In the genomic region with DNA sequence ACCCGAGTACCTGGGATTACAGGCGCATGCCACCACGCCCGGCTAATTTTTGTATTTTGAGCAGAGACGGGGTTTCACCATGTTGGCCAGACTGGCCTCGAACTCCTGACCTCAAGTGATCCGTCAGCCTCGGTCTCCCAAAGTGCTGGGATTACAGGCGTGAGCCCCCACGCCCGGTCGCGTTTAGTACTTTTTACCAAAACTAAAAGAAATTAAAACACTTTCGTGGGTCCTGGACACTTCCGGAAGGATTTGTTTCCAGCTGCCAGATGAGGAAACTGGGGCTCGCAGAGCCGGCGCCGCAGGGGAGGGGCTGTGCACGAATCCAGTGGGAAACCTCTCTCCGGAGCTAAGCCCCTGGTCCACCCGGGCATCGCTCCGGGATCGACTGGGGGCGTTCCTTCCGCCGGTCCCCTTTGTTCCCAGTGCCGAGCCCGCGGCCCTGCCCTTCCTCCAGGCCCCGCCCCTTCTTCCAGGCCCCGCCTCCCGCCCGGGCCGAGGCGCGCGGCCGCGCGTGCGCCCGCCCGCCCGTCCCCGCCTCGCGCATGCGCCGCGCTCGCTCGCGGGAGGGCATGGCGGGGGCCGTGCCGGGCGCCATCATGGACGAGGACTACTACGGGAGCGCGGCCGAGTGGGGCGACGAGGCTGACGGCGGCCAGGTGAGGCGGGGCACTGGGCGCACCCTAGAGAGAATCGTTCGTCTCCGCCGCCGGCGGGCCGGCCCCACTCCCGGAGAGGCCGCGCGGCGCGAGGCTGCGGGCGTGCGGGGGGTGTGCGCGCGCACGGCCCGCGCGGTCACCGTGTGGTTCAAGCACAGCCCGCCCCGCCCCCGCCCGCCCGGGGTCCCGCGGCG, we compare ENCODE assay signal across 1 cellular context.
A peak's percentile ranks its signal among the peaks of the same experiment; 100 is the strongest.
TF ChIP-seq lines count a peak whose summit lies in the region.

A gene with protein sequence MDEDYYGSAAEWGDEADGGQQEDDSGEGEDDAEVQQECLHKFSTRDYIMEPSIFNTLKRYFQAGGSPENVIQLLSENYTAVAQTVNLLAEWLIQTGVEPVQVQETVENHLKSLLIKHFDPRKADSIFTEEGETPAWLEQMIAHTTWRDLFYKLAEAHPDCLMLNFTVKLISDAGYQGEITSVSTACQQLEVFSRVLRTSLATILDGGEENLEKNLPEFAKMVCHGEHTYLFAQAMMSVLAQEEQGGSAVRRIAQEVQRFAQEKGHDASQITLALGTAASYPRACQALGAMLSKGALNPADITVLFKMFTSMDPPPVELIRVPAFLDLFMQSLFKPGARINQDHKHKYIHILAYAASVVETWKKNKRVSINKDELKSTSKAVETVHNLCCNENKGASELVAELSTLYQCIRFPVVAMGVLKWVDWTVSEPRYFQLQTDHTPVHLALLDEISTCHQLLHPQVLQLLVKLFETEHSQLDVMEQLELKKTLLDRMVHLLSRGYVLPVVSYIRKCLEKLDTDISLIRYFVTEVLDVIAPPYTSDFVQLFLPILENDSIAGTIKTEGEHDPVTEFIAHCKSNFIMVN (plus strand): TSS at position 546 of the 853 bp plus-strand sequence. CDS start 54 bp downstream, at position 600.

TF ChIP-seq in HEK293, 187 proteins besides CTCF, POLR2A, EP300 and RAD21 (continued from another document and continues in another):
- TF ChIP-seq ZIC2 (tag by site-specific recombination; IDR thresholded peaks at IDR 0.05) (0 out of 2 replicates have a peak, but pooled peaks have one; percentile 31), ZBTB48 (tag by site-specific recombination; IDR thresholded peaks at IDR 0.05) (no peak), BCL11B (tag by site-specific recombination; IDR thresholded peaks at IDR 0.05; ENCODE audit: low read depth) (no peak), ZNF112 (tag by site-specific recombination; IDR thresholded peaks at IDR 0.05) (no peak), IKZF3 (tag by site-specific recombination; IDR thresholded peaks at IDR 0.05) (peak; percentile 84), ZNF214 (tag by site-specific recombination; IDR thresholded peaks at IDR 0.05; ENCODE audit: borderline replicate concordance) (no peak), TCF7L2 (IDR thresholded peaks at IDR 0.05; ENCODE audit: borderline replicate concordance, low read depth, low read length) (peak; percentile 93), ZNF555 (tag by site-specific recombination; conservative IDR thresholded peaks at IDR 0.05) (no peak), FEZF1 (tag by site-specific recombination; IDR thresholded peaks at IDR 0.05) (no peak), ZNF174 (tag by site-specific recombination; IDR thresholded peaks at IDR 0.05) (no peak), RBAK (tag by site-specific recombination; IDR thresholded peaks at IDR 0.05) (no peak), ZNF701 (tag by site-specific recombination; IDR thresholded peaks at IDR 0.05) (no peak), ZNF169 (tag by site-specific recombination; IDR thresholded peaks at IDR 0.05) (no peak), ZNF274 (IDR thresholded peaks at IDR 0.05; ENCODE audit: low read length) (no peak), ZNF274 (tag by site-specific recombination; IDR thresholded peaks at IDR 0.05; ENCODE audit: borderline replicate concordance) (no peak), KLF1 (tag by site-specific recombination; IDR thresholded peaks at IDR 0.05) (peak; percentile 45; the same call in 1 of the 2 replicates), BCL11A (tag by site-specific recombination; IDR thresholded peaks at IDR 0.05; ENCODE audit: low read depth) (no peak), ZFP41 (tag by site-specific recombination; IDR thresholded peaks at IDR 0.05; ENCODE audit: borderline replicate concordance) (no peak), ZNF610 (tag by site-specific recombination; IDR thresholded peaks at IDR 0.05; ENCODE audit: borderline replicate concordance) (no peak), PRDM1 (tag by site-specific recombination; IDR thresholded peaks at IDR 0.05) (no peak), ZNF239 (tag by site-specific recombination; IDR thresholded peaks at IDR 0.05) (no peak), ZNF777 (tag by site-specific recombination; IDR thresholded peaks at IDR 0.05; ENCODE audit: borderline replicate concordance) (no peak), ZEB2 (tag by site-specific recombination; IDR thresholded peaks at IDR 0.05) (no peak), ZNF747 (tag by site-specific recombination; IDR thresholded peaks at IDR 0.05) (no peak), ZNF596 (tag by site-specific recombination; IDR thresholded peaks at IDR 0.05) (no peak), ZNF561 (tag by site-specific recombination; IDR thresholded peaks at IDR 0.05; ENCODE audit: borderline replicate concordance) (no peak), ZSCAN16 (tag by site-specific recombination; IDR thresholded peaks at IDR 0.05) (no peak), ZNF843 (tag by site-specific recombination; IDR thresholded peaks at IDR 0.05) (no peak), ZNF501 (tag by site-specific recombination; IDR thresholded peaks at IDR 0.05) (no peak), ZNF202 (tag by site-specific recombination; IDR thresholded peaks at IDR 0.05; ENCODE audit: borderline replicate concordance) (no peak), HOXC10 (CRISPR knock-in tag; IDR thresholded peaks at IDR 0.05) (no peak), ZNF157 (tag by site-specific recombination; IDR thresholded peaks at IDR 0.05) (no peak), ZBTB20 (tag by site-specific recombination; IDR thresholded peaks at IDR 0.05) (peak; percentile 60; the same call in 1 of the 2 replicates), KLF10 (tag by site-specific recombination; IDR thresholded peaks at IDR 0.05) (peak; percentile 84)
- TF ChIP-seq, protein P1, sequence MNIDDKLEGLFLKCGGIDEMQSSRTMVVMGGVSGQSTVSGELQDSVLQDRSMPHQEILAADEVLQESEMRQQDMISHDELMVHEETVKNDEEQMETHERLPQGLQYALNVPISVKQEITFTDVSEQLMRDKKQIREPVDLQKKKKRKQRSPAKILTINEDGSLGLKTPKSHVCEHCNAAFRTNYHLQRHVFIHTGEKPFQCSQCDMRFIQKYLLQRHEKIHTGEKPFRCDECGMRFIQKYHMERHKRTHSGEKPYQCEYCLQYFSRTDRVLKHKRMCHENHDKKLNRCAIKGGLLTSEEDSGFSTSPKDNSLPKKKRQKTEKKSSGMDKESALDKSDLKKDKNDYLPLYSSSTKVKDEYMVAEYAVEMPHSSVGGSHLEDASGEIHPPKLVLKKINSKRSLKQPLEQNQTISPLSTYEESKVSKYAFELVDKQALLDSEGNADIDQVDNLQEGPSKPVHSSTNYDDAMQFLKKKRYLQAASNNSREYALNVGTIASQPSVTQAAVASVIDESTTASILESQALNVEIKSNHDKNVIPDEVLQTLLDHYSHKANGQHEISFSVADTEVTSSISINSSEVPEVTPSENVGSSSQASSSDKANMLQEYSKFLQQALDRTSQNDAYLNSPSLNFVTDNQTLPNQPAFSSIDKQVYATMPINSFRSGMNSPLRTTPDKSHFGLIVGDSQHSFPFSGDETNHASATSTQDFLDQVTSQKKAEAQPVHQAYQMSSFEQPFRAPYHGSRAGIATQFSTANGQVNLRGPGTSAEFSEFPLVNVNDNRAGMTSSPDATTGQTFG (tag by site-specific recombination; IDR thresholded peaks at IDR 0.05; ENCODE audit: borderline replicate concordance): no peak
- TF ChIP-seq, protein P2, sequence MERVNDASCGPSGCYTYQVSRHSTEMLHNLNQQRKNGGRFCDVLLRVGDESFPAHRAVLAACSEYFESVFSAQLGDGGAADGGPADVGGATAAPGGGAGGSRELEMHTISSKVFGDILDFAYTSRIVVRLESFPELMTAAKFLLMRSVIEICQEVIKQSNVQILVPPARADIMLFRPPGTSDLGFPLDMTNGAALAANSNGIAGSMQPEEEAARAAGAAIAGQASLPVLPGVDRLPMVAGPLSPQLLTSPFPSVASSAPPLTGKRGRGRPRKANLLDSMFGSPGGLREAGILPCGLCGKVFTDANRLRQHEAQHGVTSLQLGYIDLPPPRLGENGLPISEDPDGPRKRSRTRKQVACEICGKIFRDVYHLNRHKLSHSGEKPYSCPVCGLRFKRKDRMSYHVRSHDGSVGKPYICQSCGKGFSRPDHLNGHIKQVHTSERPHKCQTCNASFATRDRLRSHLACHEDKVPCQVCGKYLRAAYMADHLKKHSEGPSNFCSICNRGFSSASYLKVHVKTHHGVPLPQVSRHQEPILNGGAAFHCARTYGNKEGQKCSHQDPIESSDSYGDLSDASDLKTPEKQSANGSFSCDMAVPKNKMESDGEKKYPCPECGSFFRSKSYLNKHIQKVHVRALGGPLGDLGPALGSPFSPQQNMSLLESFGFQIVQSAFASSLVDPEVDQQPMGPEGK (tag by site-specific recombination; IDR thresholded peaks at IDR 0.05): peak; percentile 55; the same call in 1 of the 2 replicates
- TF ChIP-seq, protein P3, sequence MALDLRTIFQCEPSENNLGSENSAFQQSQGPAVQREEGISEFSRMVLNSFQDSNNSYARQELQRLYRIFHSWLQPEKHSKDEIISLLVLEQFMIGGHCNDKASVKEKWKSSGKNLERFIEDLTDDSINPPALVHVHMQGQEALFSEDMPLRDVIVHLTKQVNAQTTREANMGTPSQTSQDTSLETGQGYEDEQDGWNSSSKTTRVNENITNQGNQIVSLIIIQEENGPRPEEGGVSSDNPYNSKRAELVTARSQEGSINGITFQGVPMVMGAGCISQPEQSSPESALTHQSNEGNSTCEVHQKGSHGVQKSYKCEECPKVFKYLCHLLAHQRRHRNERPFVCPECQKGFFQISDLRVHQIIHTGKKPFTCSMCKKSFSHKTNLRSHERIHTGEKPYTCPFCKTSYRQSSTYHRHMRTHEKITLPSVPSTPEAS (tag by site-specific recombination; IDR thresholded peaks at IDR 0.05): no peak
- TF ChIP-seq, protein P4, sequence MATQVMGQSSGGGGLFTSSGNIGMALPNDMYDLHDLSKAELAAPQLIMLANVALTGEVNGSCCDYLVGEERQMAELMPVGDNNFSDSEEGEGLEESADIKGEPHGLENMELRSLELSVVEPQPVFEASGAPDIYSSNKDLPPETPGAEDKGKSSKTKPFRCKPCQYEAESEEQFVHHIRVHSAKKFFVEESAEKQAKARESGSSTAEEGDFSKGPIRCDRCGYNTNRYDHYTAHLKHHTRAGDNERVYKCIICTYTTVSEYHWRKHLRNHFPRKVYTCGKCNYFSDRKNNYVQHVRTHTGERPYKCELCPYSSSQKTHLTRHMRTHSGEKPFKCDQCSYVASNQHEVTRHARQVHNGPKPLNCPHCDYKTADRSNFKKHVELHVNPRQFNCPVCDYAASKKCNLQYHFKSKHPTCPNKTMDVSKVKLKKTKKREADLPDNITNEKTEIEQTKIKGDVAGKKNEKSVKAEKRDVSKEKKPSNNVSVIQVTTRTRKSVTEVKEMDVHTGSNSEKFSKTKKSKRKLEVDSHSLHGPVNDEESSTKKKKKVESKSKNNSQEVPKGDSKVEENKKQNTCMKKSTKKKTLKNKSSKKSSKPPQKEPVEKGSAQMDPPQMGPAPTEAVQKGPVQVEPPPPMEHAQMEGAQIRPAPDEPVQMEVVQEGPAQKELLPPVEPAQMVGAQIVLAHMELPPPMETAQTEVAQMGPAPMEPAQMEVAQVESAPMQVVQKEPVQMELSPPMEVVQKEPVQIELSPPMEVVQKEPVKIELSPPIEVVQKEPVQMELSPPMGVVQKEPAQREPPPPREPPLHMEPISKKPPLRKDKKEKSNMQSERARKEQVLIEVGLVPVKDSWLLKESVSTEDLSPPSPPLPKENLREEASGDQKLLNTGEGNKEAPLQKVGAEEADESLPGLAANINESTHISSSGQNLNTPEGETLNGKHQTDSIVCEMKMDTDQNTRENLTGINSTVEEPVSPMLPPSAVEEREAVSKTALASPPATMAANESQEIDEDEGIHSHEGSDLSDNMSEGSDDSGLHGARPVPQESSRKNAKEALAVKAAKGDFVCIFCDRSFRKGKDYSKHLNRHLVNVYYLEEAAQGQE (tag by site-specific recombination; IDR thresholded peaks at IDR 0.05): no peak
- TF ChIP-seq, protein P5, sequence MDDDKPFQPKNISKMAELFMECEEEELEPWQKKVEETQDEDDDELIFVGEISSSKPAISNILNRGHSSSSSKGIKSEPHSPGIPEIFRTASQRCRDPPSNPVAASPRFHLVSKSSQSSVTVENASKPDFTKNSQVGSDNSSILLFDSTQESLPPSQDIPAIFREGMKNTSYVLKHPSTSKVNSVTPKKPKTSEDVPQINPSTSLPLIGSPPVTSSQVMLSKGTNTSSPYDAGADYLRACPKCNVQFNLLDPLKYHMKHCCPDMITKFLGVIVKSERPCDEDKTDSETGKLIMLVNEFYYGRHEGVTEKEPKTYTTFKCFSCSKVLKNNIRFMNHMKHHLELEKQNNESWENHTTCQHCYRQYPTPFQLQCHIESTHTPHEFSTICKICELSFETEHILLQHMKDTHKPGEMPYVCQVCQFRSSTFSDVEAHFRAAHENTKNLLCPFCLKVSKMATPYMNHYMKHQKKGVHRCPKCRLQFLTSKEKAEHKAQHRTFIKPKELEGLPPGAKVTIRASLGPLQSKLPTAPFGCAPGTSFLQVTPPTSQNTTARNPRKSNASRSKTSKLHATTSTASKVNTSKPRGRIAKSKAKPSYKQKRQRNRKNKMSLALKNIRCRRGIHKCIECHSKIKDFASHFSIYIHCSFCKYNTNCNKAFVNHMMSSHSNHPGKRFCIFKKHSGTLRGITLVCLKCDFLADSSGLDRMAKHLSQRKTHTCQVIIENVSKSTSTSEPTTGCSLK (tag by site-specific recombination; IDR thresholded peaks at IDR 0.05): no peak
- TF ChIP-seq, protein P6, sequence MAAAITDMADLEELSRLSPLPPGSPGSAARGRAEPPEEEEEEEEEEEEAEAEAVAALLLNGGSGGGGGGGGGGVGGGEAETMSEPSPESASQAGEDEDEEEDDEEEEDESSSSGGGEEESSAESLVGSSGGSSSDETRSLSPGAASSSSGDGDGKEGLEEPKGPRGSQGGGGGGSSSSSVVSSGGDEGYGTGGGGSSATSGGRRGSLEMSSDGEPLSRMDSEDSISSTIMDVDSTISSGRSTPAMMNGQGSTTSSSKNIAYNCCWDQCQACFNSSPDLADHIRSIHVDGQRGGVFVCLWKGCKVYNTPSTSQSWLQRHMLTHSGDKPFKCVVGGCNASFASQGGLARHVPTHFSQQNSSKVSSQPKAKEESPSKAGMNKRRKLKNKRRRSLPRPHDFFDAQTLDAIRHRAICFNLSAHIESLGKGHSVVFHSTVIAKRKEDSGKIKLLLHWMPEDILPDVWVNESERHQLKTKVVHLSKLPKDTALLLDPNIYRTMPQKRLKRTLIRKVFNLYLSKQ (tag by site-specific recombination; IDR thresholded peaks at IDR 0.05; ENCODE audit: borderline replicate concordance): no peak
